ENCODE assay signal across 13 cellular contexts in genomic region chr21:42530167-42530518, GRCh38. TPM values are rescaled to one million over a fixed set of nuclear protein-coding genes. Genes with fewer than 3 reads are reported as not detected.
A peak's percentile ranks its signal among the peaks of the same experiment; 100 is the strongest.
DNase-seq lines count a peak whose midpoint lies in the region; ATAC-seq and TF ChIP-seq lines count a peak whose summit lies in the region.
"Had no signal": no experiment of that assay in that cellular context is flagged by ENCODE, and none has a peak within 500 bp of the region (broad histone marks: within the 10 kb centered on the region; RNA-seq: fewer than 3 reads in every experiment).

No MANE protein-coding gene starts in this region.

- H3K4me3 ChIP-seq in OCI-LY1 (ENCODE audit: low read depth, low read length, poor library complexity, severe bottlenecking) (peak overlapping the region; percentile 65), endocrine pancreas (ENCODE audit: control insufficient read depth, insufficient read depth, low read length) (no peak overlapping the region), suprapubic skin (no peak overlapping the region), vagina (no peak overlapping the region)
- H3K4me3 ChIP-seq: ascending aorta, SJCRH30 had no signal

- H3K9ac ChIP-seq in OCI-LY1 (ENCODE audit: low read length) (peak overlapping the region; percentile 21; the same call in 1 of the 2 replicates), endocrine pancreas (ENCODE audit: control insufficient read depth, insufficient read depth, low read length) (peak overlapping the region; percentile 33)

- H4K20me1 ChIP-seq in OCI-LY1 (ENCODE audit: insufficient read depth, low read length) = no peaks in the 10 kb centered on the region

- peak overlapping the region; percentile 86 for H3K4me2 ChIP-seq in OCI-LY1 (ENCODE audit: low read length)

- DNase-seq in stimulated activated CD4-positive, alpha-beta T cell treated with anti-CD3 and anti-CD28 coated beads, Interleukin-15, amount 100 ng/mL, for 24 hours = peak; percentile 27
- DNase-seq in stimulated activated CD4-positive, alpha-beta T cell treated with anti-CD3 and anti-CD28 coated beads, Interleukin-4, amount 100 ng/mL, for 1 hour = no peak
- peak; percentile 6 to 34 for DNase-seq in suprapubic skin (ENCODE audit: low spot score in 2 of 2)
- DNase-seq in vagina (ENCODE audit: extremely low spot score in 2 of 2) = no peak
- DNase-seq: IMR-90, NCI-H2029 treated with DMSO at 0.1 percent for 48 hours, right cardiac atrium, SJCRH30, T-helper 9 cell had no signal

- no peaks in the 10 kb centered on the region for H3K9me2 ChIP-seq in OCI-LY1 (ENCODE audit: low read depth, low read length)

- intact Hi-C loops in vagina (cut with DNase I) = no loop called here

- H3K36me3 ChIP-seq in OCI-LY1 (ENCODE audit: insufficient read depth, low read length) (peaks cover 5% of the 10 kb centered on the region; the same call in 1 of the 2 replicates), endocrine pancreas (ENCODE audit: control insufficient read depth, insufficient read depth, low read length) (no peaks in the 10 kb centered on the region), suprapubic skin (no peaks in the 10 kb centered on the region), vagina (no peaks in the 10 kb centered on the region)
- H3K36me3 ChIP-seq: SJCRH30 had no signal

- no peak for TF ChIP-seq POLR2A in suprapubic skin (IDR thresholded peaks at IDR 0.05)
- no peak for TF ChIP-seq POLR2A in vagina (IDR thresholded peaks at IDR 0.05)

- peaks cover 100% of the 10 kb centered on the region for H3K4me1 ChIP-seq in OCI-LY1 (ENCODE audit: insufficient read depth, low read length, severe bottlenecking)
- peaks cover 20% of the 10 kb centered on the region for H3K4me1 ChIP-seq in endocrine pancreas (ENCODE audit: control insufficient read depth, insufficient read depth, low read length)
- H3K4me1 ChIP-seq in suprapubic skin = peaks cover 18% of the 10 kb centered on the region
- peaks cover 15% of the 10 kb centered on the region for H3K4me1 ChIP-seq in vagina

- H3K79me2 ChIP-seq in OCI-LY1 (ENCODE audit: insufficient read depth, low read length) = peaks cover 7% of the 10 kb centered on the region; the same call in 1 of the 2 replicates

- H3K9me3 ChIP-seq in OCI-LY1 (ENCODE audit: low read length) (no peaks in the 10 kb centered on the region), endocrine pancreas (ENCODE audit: control insufficient read depth, low read length) (no peaks in the 10 kb centered on the region), suprapubic skin (no peaks in the 10 kb centered on the region), vagina (no peaks in the 10 kb centered on the region)
- H3K9me3 ChIP-seq: ascending aorta, SJCRH30 had no signal

- H3K27ac ChIP-seq in OCI-LY1 (ENCODE audit: low read depth, low read length, poor library complexity, severe bottlenecking) = peak overlapping the region; percentile 98
- H3K27ac ChIP-seq in suprapubic skin = no peak overlapping the region
- H3K27ac ChIP-seq in vagina = no peak overlapping the region
- H3K27ac ChIP-seq: ascending aorta, SJCRH30 had no signal

- TF ChIP-seq EP300 in suprapubic skin (IDR thresholded peaks at IDR 0.05) = no peak

- 88% methylated on average over 5 of the region's 5 CpGs for WGBS in suprapubic skin

- no peak overlapping the region for H2AFZ ChIP-seq in OCI-LY1 (ENCODE audit: low read length)

- TF ChIP-seq CTCF in OCI-LY1 (IDR thresholded peaks at IDR 0.05; ENCODE audit: low read length) (no peak), suprapubic skin (IDR thresholded peaks at IDR 0.05) (no peak), vagina (IDR thresholded peaks at IDR 0.05) (no peak)

- 0 out of 2 replicates have a peak, but pooled peaks cover 7% of the 10 kb centered on the region for H3F3A ChIP-seq in OCI-LY1 (ENCODE audit: insufficient read depth, low read length)

- no peak for ATAC-seq in GM19467 (IDR thresholded peaks at IDR 0.05; ENCODE audit: unreplicated experiment)
- ATAC-seq: right cardiac atrium had no signal

- no peaks in the 10 kb centered on the region for H3K27me3 ChIP-seq in OCI-LY1 (ENCODE audit: insufficient read depth, low read length)
- no peaks in the 10 kb centered on the region for H3K27me3 ChIP-seq in endocrine pancreas (ENCODE audit: control insufficient read depth, insufficient read depth, low read length)
- no peaks in the 10 kb centered on the region for H3K27me3 ChIP-seq in suprapubic skin
- no peaks in the 10 kb centered on the region for H3K27me3 ChIP-seq in vagina
- H3K27me3 ChIP-seq: ascending aorta had no signal

RNA-seq across cellular contexts. Expression of gene SLC37A1, which starts 16.5 kb away (rescaled TPM):
- total RNA-seq in suprapubic skin (10 to 100 TPM; 10.2 to 23.1 (median 19.6) TPM), vagina (11.8 TPM)
- total RNA-seq: SJCRH30 had no signal

RNA-seq across cellular contexts. Expression of gene RSPH1, which starts 34.1 kb away (rescaled TPM):
- total RNA-seq in suprapubic skin (1 to 10 TPM in 3 of 4 donors, under 1 TPM in 1; 0.81 to 3.2 (median 2.0) TPM), vagina (not detected)
- total RNA-seq: ascending aorta, IMR-90, right cardiac atrium, SJCRH30 had no signal

Comparison
In these comparisons a context has a peak if more than half of its experiments do, and no peak if none do; other contexts are left out.
1. DNase-seq: peak in stimulated activated CD4-positive, alpha-beta T cell treated with anti-CD3 and anti-CD28 coated beads, Interleukin-15, amount 100 ng/mL, for 24 hours (single experiment) and suprapubic skin (2 of 2); none in stimulated activated CD4-positive, alpha-beta T cell treated with anti-CD3 and anti-CD28 coated beads, Interleukin-4, amount 100 ng/mL, for 1 hour (single experiment) and vagina (0 of 2).